1 cellular context compared by ENCODE assay signal in genomic region chr4:73221734-73222133, GRCh38.
TF ChIP-seq lines count a peak whose summit lies in the region.

No MANE protein-coding gene starts in this region.

TF ChIP-seq in HCT116, 20 proteins besides CTCF, POLR2A, EP300 and RAD21 (continued from another document):
- TF ChIP-seq ZBTB33 (IDR thresholded peaks at IDR 0.05; ENCODE audit: extremely low read depth, insufficient replicate concordance, low read length) (no peak), SIN3A (IDR thresholded peaks at IDR 0.05; ENCODE audit: low read depth) (no peak), MAX (IDR thresholded peaks at IDR 0.05) (no peak), ZFX (IDR thresholded peaks at IDR 0.05) (no peak), YY1 (IDR thresholded peaks at IDR 0.05; ENCODE audit: extremely low read depth, insufficient replicate concordance, low read depth, low read length) (no peak), SRF (IDR thresholded peaks at IDR 0.05; ENCODE audit: low read depth) (no peak), TCF7L2 (IDR thresholded peaks at IDR 0.05; ENCODE audit: borderline replicate concordance, extremely low read depth, insufficient read depth, insufficient read length) (no peak), CEBPB (IDR thresholded peaks at IDR 0.05; ENCODE audit: low read depth) (no peak), JUND (IDR thresholded peaks at IDR 0.05) (no peak), ELF1 (IDR thresholded peaks at IDR 0.05; ENCODE audit: borderline replicate concordance, low read depth) (no peak), SP1 (IDR thresholded peaks at IDR 0.05; ENCODE audit: low read depth) (no peak), ZNF274 (IDR thresholded peaks at IDR 0.05; ENCODE audit: low read depth, low read length) (no peak), EZH2 (IDR thresholded peaks at IDR 0.05) (no peak), POLR2AphosphoS5 (IDR thresholded peaks at IDR 0.05; ENCODE audit: low read depth, low read length) (no peak), EGR1 (IDR thresholded peaks at IDR 0.05; ENCODE audit: low read depth) (no peak), EZH2phosphoT487 (IDR thresholded peaks at IDR 0.05; ENCODE audit: borderline replicate concordance) (no peak)
- TF ChIP-seq, protein P1, sequence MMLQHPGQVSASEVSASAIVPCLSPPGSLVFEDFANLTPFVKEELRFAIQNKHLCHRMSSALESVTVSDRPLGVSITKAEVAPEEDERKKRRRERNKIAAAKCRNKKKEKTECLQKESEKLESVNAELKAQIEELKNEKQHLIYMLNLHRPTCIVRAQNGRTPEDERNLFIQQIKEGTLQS (IDR thresholded peaks at IDR 0.05), result no peak
- TF ChIP-seq, protein P2, sequence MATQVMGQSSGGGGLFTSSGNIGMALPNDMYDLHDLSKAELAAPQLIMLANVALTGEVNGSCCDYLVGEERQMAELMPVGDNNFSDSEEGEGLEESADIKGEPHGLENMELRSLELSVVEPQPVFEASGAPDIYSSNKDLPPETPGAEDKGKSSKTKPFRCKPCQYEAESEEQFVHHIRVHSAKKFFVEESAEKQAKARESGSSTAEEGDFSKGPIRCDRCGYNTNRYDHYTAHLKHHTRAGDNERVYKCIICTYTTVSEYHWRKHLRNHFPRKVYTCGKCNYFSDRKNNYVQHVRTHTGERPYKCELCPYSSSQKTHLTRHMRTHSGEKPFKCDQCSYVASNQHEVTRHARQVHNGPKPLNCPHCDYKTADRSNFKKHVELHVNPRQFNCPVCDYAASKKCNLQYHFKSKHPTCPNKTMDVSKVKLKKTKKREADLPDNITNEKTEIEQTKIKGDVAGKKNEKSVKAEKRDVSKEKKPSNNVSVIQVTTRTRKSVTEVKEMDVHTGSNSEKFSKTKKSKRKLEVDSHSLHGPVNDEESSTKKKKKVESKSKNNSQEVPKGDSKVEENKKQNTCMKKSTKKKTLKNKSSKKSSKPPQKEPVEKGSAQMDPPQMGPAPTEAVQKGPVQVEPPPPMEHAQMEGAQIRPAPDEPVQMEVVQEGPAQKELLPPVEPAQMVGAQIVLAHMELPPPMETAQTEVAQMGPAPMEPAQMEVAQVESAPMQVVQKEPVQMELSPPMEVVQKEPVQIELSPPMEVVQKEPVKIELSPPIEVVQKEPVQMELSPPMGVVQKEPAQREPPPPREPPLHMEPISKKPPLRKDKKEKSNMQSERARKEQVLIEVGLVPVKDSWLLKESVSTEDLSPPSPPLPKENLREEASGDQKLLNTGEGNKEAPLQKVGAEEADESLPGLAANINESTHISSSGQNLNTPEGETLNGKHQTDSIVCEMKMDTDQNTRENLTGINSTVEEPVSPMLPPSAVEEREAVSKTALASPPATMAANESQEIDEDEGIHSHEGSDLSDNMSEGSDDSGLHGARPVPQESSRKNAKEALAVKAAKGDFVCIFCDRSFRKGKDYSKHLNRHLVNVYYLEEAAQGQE (IDR thresholded peaks at IDR 0.05; ENCODE audit: low read depth), result no peak
